8 cellular contexts compared by ENCODE assay signal in the genomic region with DNA sequence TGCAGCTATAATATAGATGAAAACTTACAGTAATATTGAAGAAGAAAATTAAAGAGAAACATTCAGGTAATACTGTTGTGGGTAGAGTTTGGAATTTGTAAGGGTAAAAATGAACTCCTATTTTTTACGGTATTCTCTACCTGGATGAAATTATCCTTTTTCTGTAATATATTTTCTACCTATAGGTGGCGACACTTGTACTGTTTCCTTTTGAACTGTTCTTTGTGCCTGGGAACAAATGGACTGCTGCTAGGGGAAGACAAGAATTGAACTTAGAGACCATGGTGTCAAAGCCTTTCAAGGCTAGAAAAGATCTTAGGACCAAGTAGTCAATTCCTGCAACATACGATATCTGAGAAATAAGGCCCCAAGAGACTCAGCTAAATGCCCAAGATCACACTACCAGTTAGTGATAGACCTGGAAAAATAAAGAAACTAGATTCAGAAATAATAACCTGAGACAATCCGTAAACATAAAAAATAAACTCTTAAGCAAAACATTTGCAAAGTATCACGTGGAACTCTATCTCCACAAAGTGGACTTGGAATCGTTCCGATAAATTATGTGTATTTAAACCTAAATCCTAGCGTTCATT.
DNase-seq lines count a peak whose midpoint lies in the region; ATAC-seq, FAIRE-seq and TF ChIP-seq lines count a peak whose summit lies in the region.

No MANE protein-coding gene starts in this region.

- no peak overlapping the region for H3K4me3 Mint-ChIP-seq in activated T-cell treated with anti-CD3 and anti-CD28 coated beads, Interleukin-2, amount 50 U/mL, for 72 hours

- no peaks in the 10 kb centered on the region for H3K9me3 ChIP-seq in pancreas

- H3K27me3 ChIP-seq in bronchial epithelial cell (ENCODE audit: control insufficient read depth, insufficient read depth, low read length) (no peaks in the 10 kb centered on the region), pancreas (no peaks in the 10 kb centered on the region)

- H3K27me3 Mint-ChIP-seq in activated T-cell treated with anti-CD3 and anti-CD28 coated beads, Interleukin-2, amount 50 U/mL, for 72 hours (ENCODE audit: low read depth), result no peaks in the 10 kb centered on the region

- no peak overlapping the region for H3K27ac ChIP-seq in pancreas

- no peaks in the 10 kb centered on the region for H3K36me3 Mint-ChIP-seq in activated T-cell treated with anti-CD3 and anti-CD28 coated beads, Interleukin-2, amount 50 U/mL, for 72 hours (ENCODE audit: insufficient read depth in 2 of 2)

- peak; percentile 37 for DNase-seq in LoVo (ENCODE audit: low spot score)
- DNase-seq in bronchial epithelial cell (ENCODE audit: low read depth), result peak; percentile 40
- DNase-seq in pancreas, result no peak
- no peak for DNase-seq in epidermal melanocyte (ENCODE audit: insufficient read length, low spot score)
- no peak for DNase-seq in activated effector memory CD4-positive, alpha-beta T cell treated with anti-CD3 and anti-CD28 coated beads, Interleukin-2, amount 50 U/mL, for 16 hours
- DNase-seq in activated T-cell treated with anti-CD3 and anti-CD28 coated beads, Interleukin-2, amount 50 U/mL, for 72 hours, result no peak
- DNase-seq in D341Med (ENCODE audit: low spot score), result no peak

- peaks cover 0 to 1% of the 10 kb centered on the region in 2 donors for H3K9me3 Mint-ChIP-seq in activated T-cell treated with anti-CD3 and anti-CD28 coated beads, Interleukin-2, amount 50 U/mL, for 72 hours

- FAIRE-seq in bronchial epithelial cell (lab: Jason Lieb, UNC), result no peak
- FAIRE-seq in pancreas (lab: Jason Lieb, UNC), result peak; percentile 41

- H3K4me3 ChIP-seq in bronchial epithelial cell (ENCODE audit: low read depth, low read length) (no peak overlapping the region), pancreas (no peak overlapping the region)

- peak; percentile 33 for TF ChIP-seq CTCF in bronchial epithelial cell (IDR thresholded peaks at IDR 0.05; ENCODE audit: insufficient read depth, low read length, severe bottlenecking)
- peak in 2 of 4 donors; percentile 26 to 37 for TF ChIP-seq CTCF in pancreas (IDR thresholded peaks at IDR 0.05)

- peak; percentile 61 for ATAC-seq in GM18511 (IDR thresholded peaks at IDR 0.05; ENCODE audit: unreplicated experiment)
- no peak for ATAC-seq in pancreas
- ATAC-seq in activated T-cell treated with anti-CD3 and anti-CD28 coated beads, Interleukin-2, amount 50 U/mL, for 72 hours (replicated peaks in 1 of 2), result no peak

- WGBS in pancreas, 2 donors, result 74 to 85% methylated on average over 8 of the region's 8 CpGs

- H3K4me1 Mint-ChIP-seq in activated T-cell treated with anti-CD3 and anti-CD28 coated beads, Interleukin-2, amount 50 U/mL, for 72 hours (ENCODE audit: low read depth), result no peaks in the 10 kb centered on the region

- intact Hi-C loops in pancreas (cut with DNase I), result no loop called here

- no peak overlapping the region for H3K27ac Mint-ChIP-seq in activated T-cell treated with anti-CD3 and anti-CD28 coated beads, Interleukin-2, amount 50 U/mL, for 72 hours

- no peaks in the 10 kb centered on the region for H3K4me1 ChIP-seq in pancreas

- no peaks in the 10 kb centered on the region for H3K36me3 ChIP-seq in bronchial epithelial cell (ENCODE audit: control insufficient read depth, insufficient read depth, low read length)
- no peaks in the 10 kb centered on the region for H3K36me3 ChIP-seq in pancreas

Comparison
In these comparisons a context has a peak if more than half of its experiments do, and no peak if none do; other contexts are left out.
1. DNase-seq: peak in LoVo (single experiment) and bronchial epithelial cell (single experiment); none in pancreas (0 of 6), epidermal melanocyte (single experiment), activated effector memory CD4-positive, alpha-beta T cell treated with anti-CD3 and anti-CD28 coated beads, Interleukin-2, amount 50 U/mL, for 16 hours (single experiment), activated T-cell treated with anti-CD3 and anti-CD28 coated beads, Interleukin-2, amount 50 U/mL, for 72 hours (0 of 2) and D341Med (single experiment).